Comparison of ENCODE assay signal across 16 cellular contexts in genomic region chr20:47879771-47880170, GRCh38.
DNase-seq lines count a peak whose midpoint lies in the region; ATAC-seq, FAIRE-seq and TF ChIP-seq lines count a peak whose summit lies in the region.
"Had no signal": no experiment of that assay in that cellular context is flagged by ENCODE, and none has a peak within 500 bp of the region (broad histone marks: within the 10 kb centered on the region; RNA-seq: fewer than 3 reads in every experiment).

No MANE protein-coding gene starts in this region.

- POLR2A ChIA-PET in IMR-90 (lab: Charles Lee; ENCODE audit: unreplicated experiment) (no interaction called here), K562 (lab: Yijun Ruan, JAX) (no interaction called here)
- POLR2A ChIA-PET in activated CD4-positive, alpha-beta memory T cell treated with anti-CD3 and anti-CD28 coated beads, Interleukin-2, amount 10 ng/mL, durations not matched to agents 7 days and 5 days (lab: Charles Lee) = no interaction called here

- no peak overlapping the region for H2BK12ac ChIP-seq in neuronal stem cell (ENCODE audit: low read length)

- no peak for TF ChIP-seq POLR2A in IMR-90 (IDR thresholded peaks at IDR 0.05; ENCODE audit: low read depth, low read length)
- no peak for TF ChIP-seq POLR2A in K562 (conservative IDR thresholded peaks at IDR 0.05)

- no peaks in the 10 kb centered on the region for H3K9me3 ChIP-seq in BLaER1
- H3K9me3 ChIP-seq in IMR-90 (ENCODE audit: control insufficient read depth, insufficient read depth, low read length) = no peaks in the 10 kb centered on the region
- H3K9me3 ChIP-seq in K562 (replicated peaks; ENCODE audit: control insufficient read depth, insufficient read depth, low read depth, low read length) = no peaks in the 10 kb centered on the region
- H3K9me3 ChIP-seq in neuronal stem cell (replicated peaks in 1 of 2; ENCODE audit: control insufficient read depth in 2 of 2, insufficient read depth in 1 of 2, low read depth in 1 of 2, low read length in 2 of 2) = peaks cover 0 to 4% of the 10 kb centered on the region in 2 donors
- H3K9me3 ChIP-seq in WERI-Rb-1 (ENCODE audit: severe bottlenecking) = no peaks in the 10 kb centered on the region
- H3K9me3 ChIP-seq: HAP-1 had no signal

- no peak overlapping the region for H3K27ac Mint-ChIP-seq in activated CD4-positive, alpha-beta memory T cell treated with anti-CD3 and anti-CD28 coated beads, Interleukin-2, amount 10 ng/mL, durations not matched to agents 7 days and 5 days
- H3K27ac Mint-ChIP-seq: CD4-positive, alpha-beta memory T cell had no signal

- intact Hi-C loops in IMR-90 (cut with micrococcal nuclease) = no loop called here
- intact Hi-C loops in K562 (cut with micrococcal nuclease) = no loop called here

- no peak overlapping the region for H3K4me3 ChIP-seq in BLaER1
- H3K4me3 ChIP-seq in IMR-90 (ENCODE audit: insufficient read depth, low read depth, low read length) = no peak overlapping the region
- H3K4me3 ChIP-seq in K562 = no peak overlapping the region
- H3K4me3 ChIP-seq in neuronal stem cell (ENCODE audit: low read length in 2 of 2) = no peak overlapping the region
- H3K4me3 ChIP-seq in WERI-Rb-1 (ENCODE audit: low read depth, low read length) = no peak overlapping the region
- H3K4me3 ChIP-seq: GM12878, HAP-1 had no signal

- H3K36me3 ChIP-seq in BLaER1 = no peaks in the 10 kb centered on the region
- H3K36me3 ChIP-seq in IMR-90 (ENCODE audit: control insufficient read depth, insufficient read depth, low read length) = no peaks in the 10 kb centered on the region
- H3K36me3 ChIP-seq in K562 (ENCODE audit: control insufficient read depth, insufficient read depth, low read length) = no peaks in the 10 kb centered on the region
- H3K36me3 ChIP-seq in neuronal stem cell (replicated peaks in 1 of 2; ENCODE audit: control insufficient read depth in 2 of 2, insufficient read depth in 2 of 2, low read length in 2 of 2) = no peaks in the 10 kb centered on the region
- H3K36me3 ChIP-seq in WERI-Rb-1 = no peaks in the 10 kb centered on the region
- H3K36me3 ChIP-seq: HAP-1 had no signal

- H3K36me3 Mint-ChIP-seq in activated CD4-positive, alpha-beta memory T cell treated with anti-CD3 and anti-CD28 coated beads, Interleukin-2, amount 10 ng/mL, durations not matched to agents 7 days and 5 days (ENCODE audit: low read depth) = no peaks in the 10 kb centered on the region
- H3K36me3 Mint-ChIP-seq: CD4-positive, alpha-beta memory T cell had no signal

- H3K4me1 ChIP-seq in BLaER1 = peaks cover 17% of the 10 kb centered on the region
- no peaks in the 10 kb centered on the region for H3K4me1 ChIP-seq in IMR-90 (ENCODE audit: control insufficient read depth, insufficient read depth, low read length)
- no peaks in the 10 kb centered on the region for H3K4me1 ChIP-seq in K562 (replicated peaks in 1 of 2; ENCODE audit: control insufficient read depth in 2 of 2, insufficient read depth in 2 of 2, low read length in 2 of 2)
- H3K4me1 ChIP-seq in neuronal stem cell (ENCODE audit: control insufficient read depth in 2 of 2, insufficient read depth in 1 of 2, low read depth in 1 of 2, low read length in 2 of 2) = peaks cover 6 to 9% of the 10 kb centered on the region in 2 donors
- H3K4me1 ChIP-seq: HAP-1 had no signal

- no peak for TF ChIP-seq CTCF in IMR-90 (conservative IDR thresholded peaks at IDR 0.05; ENCODE audit: low read depth, low read length)
- TF ChIP-seq CTCF in K562 (IDR thresholded peaks at IDR 0.05 in 2 of 3, conservative IDR thresholded peaks at IDR 0.05 in 1 of 3; ENCODE audit: insufficient read depth in 2 of 3, low read depth in 1 of 3, low read length in 3 of 3) = no peak
- TF ChIP-seq CTCF in WERI-Rb-1 (IDR thresholded peaks at IDR 0.05; ENCODE audit: low read depth, low read length) = no peak

- dilution Hi-C loops in IMR-90 (cut with HindIII; ENCODE audit: low sequenced_read_pairs, unreplicated experiment) = no loop called here

- in situ Hi-C loops in IMR-90 (cut with MboI; ENCODE audit: low sequenced_read_pairs) (no loop called here), K562 (cut with MboI) (no loop called here)

- H3K4me3 Mint-ChIP-seq in activated CD4-positive, alpha-beta memory T cell treated with anti-CD3 and anti-CD28 coated beads, Interleukin-2, amount 10 ng/mL, durations not matched to agents 7 days and 5 days = no peak overlapping the region
- H3K4me3 Mint-ChIP-seq: CD4-positive, alpha-beta memory T cell had no signal

- no peak overlapping the region for H3K18ac ChIP-seq in IMR-90 (ENCODE audit: low read depth, low read length)
- H3K18ac ChIP-seq in neuronal stem cell (ENCODE audit: low read length) = peak overlapping the region; percentile 59

- DNase-seq in IMR-90 (no peak), K562 (ENCODE audit: extremely low read depth in 1 of 4, low spot score in 3 of 4) (no peak), neuronal stem cell (ENCODE audit: low spot score) (no peak), GM19238 (ENCODE audit: insufficient read length, low spot score) (no peak), WERI-Rb-1 (no peak)
- DNase-seq in activated CD4-positive, alpha-beta memory T cell treated with anti-CD3 and anti-CD28 coated beads, Interleukin-2, amount 10 ng/mL, durations not matched to agents 7 days and 5 days = no peak
- DNase-seq: 8988T; ACHN; CD4-positive, alpha-beta memory T cell; DMS79; GOT3; KG1 had no signal

- H4K20me1 ChIP-seq in BLaER1 (no peaks in the 10 kb centered on the region), IMR-90 (ENCODE audit: insufficient read depth, low read length) (no peaks in the 10 kb centered on the region), K562 (replicated peaks; ENCODE audit: control insufficient read depth, insufficient read depth, low read length) (no peaks in the 10 kb centered on the region)

- no peaks in the 10 kb centered on the region for H3K9me3 Mint-ChIP-seq in activated CD4-positive, alpha-beta memory T cell treated with anti-CD3 and anti-CD28 coated beads, Interleukin-2, amount 10 ng/mL, durations not matched to agents 7 days and 5 days

- H3K27me3 ChIP-seq in BLaER1 (no peaks in the 10 kb centered on the region), IMR-90 (ENCODE audit: control insufficient read depth, insufficient read depth, low read length) (peaks cover 4% of the 10 kb centered on the region; the same call in 1 of the 2 replicates), K562 (ENCODE audit: control insufficient read depth in 2 of 2, insufficient read depth in 2 of 2, low read length in 2 of 2) (peaks cover 5 to 8% of the 10 kb centered on the region in 2 experiments; a peak in 3 of 5 replicates), neuronal stem cell (ENCODE audit: control insufficient read depth in 3 of 3, insufficient read depth in 3 of 3, low read depth in 1 of 3, low read length in 3 of 3) (peaks cover 0 to 23% (median 0%) of the 10 kb centered on the region in 3 experiments), WERI-Rb-1 (ENCODE audit: insufficient read depth, low read depth, severe bottlenecking) (no peaks in the 10 kb centered on the region)

- H2BK120ac ChIP-seq in IMR-90 (ENCODE audit: low read depth, low read length) (no peak overlapping the region), neuronal stem cell (ENCODE audit: low read depth, low read length) (no peak overlapping the region)

- H2AK5ac ChIP-seq in IMR-90 (ENCODE audit: low read depth, low read length) = no peak overlapping the region
- peak overlapping the region; percentile 65 for H2AK5ac ChIP-seq in neuronal stem cell (ENCODE audit: low read depth, low read length)

- no peaks in the 10 kb centered on the region for H3K79me2 ChIP-seq in K562 (ENCODE audit: control insufficient read depth, insufficient read depth, low read length)

- H3K14ac ChIP-seq in IMR-90 (replicated peaks; ENCODE audit: low read depth, low read length) (no peak overlapping the region), neuronal stem cell (ENCODE audit: low read length) (peak overlapping the region; percentile 78)

- peak overlapping the region; percentile 32 for H2AFZ ChIP-seq in IMR-90 (replicated peaks; ENCODE audit: low read length, poor library complexity)
- no peak overlapping the region for H2AFZ ChIP-seq in K562 (ENCODE audit: low read depth, low read length)
- H2AFZ ChIP-seq in neuronal stem cell (ENCODE audit: low read length) = no peak overlapping the region

- no peak overlapping the region for H3K56ac ChIP-seq in IMR-90 (ENCODE audit: extremely low read depth, insufficient read depth, low read length)

- H3K4me1 Mint-ChIP-seq in activated CD4-positive, alpha-beta memory T cell treated with anti-CD3 and anti-CD28 coated beads, Interleukin-2, amount 10 ng/mL, durations not matched to agents 7 days and 5 days = no peaks in the 10 kb centered on the region

- no peak for FAIRE-seq in K562 (lab: Jason Lieb, UNC)
- FAIRE-seq: GM12878 had no signal

- H2AK9ac ChIP-seq in IMR-90 (replicated peaks; ENCODE audit: low read depth, low read length, poor library complexity) = no peak overlapping the region

- no peak overlapping the region for H2BK15ac ChIP-seq in IMR-90 (ENCODE audit: low read depth, low read length)
- H2BK15ac ChIP-seq in neuronal stem cell (ENCODE audit: low read length) = peak overlapping the region; percentile 9

- H3K4ac ChIP-seq in IMR-90 (ENCODE audit: low read depth, low read length) (no peak overlapping the region), neuronal stem cell (ENCODE audit: low read length) (no peak overlapping the region)

- CTCF ChIA-PET in IMR-90 (lab: Yijun Ruan, JAX) = no interaction called here
- CTCF ChIA-PET in K562 (lab: Yijun Ruan, JAX; ENCODE audit: low intra/inter-chr PET ratio) = no interaction called here
- CTCF ChIA-PET in activated CD4-positive, alpha-beta memory T cell treated with anti-CD3 and anti-CD28 coated beads, Interleukin-2, amount 10 ng/mL, durations not matched to agents 7 days and 5 days (lab: Charles Lee) = interaction anchor here (0.7 kb wide), 1 partner anchor 18 kb away, joined by 3 read pairs; no protein-coding TSS in a partner anchor

- ATAC-seq in IMR-90 (ENCODE audit: low read depth) (no peak), K562 (no peak)
- ATAC-seq: GM12878 had no signal

- H3K27me3 Mint-ChIP-seq in activated CD4-positive, alpha-beta memory T cell treated with anti-CD3 and anti-CD28 coated beads, Interleukin-2, amount 10 ng/mL, durations not matched to agents 7 days and 5 days = peaks cover 10% of the 10 kb centered on the region

- BruUV-seq in IMR-90 (replicated peaks; lab: Mats Ljungman, UMichigan) (no TSS peak), K562 (replicated peaks; lab: Mats Ljungman, UMichigan) (no TSS peak)

- WGBS in IMR-90 (ENCODE audit: extremely low coverage in 2 of 2, insufficient read length in 1 of 2), 2 experiments = 50% methylated on average over 2 of the region's 15 CpGs; no CpG with 5 or more reads in 1 of the 2 experiments
- 0% methylated on average over 15 of the region's 15 CpGs for WGBS in K562 (ENCODE audit: insufficient coverage, low coverage, missing lambda C conversion rate)
- WGBS in neuronal stem cell (ENCODE audit: extremely low coverage in 2 of 2, insufficient read length in 2 of 2, insufficient replicate concordance in 1 of 2), 2 donors = no CpG with 5 or more reads among the region's 15 CpGs

- H3K4me2 ChIP-seq in BLaER1 = peak overlapping the region; percentile 71
- no peak overlapping the region for H3K4me2 ChIP-seq in IMR-90 (ENCODE audit: low read depth, low read length)
- H3K4me2 ChIP-seq in K562 (ENCODE audit: insufficient read depth, low read length) = no peak overlapping the region
- H3K4me2 ChIP-seq in neuronal stem cell (ENCODE audit: insufficient read depth, low read length, poor library complexity, severe bottlenecking) = no peak overlapping the region

- H4K8ac ChIP-seq in IMR-90 (ENCODE audit: low read depth in 2 of 2, low read length in 2 of 2) = no peak overlapping the region
- H4K8ac ChIP-seq in neuronal stem cell (ENCODE audit: low read depth, low read length) = no peak overlapping the region

- TF ChIP-seq RAD21 in IMR-90 (IDR thresholded peaks at IDR 0.05; ENCODE audit: low read length) (no peak), K562 (CRISPR knock-in tag; conservative IDR thresholded peaks at IDR 0.05 in 1 of 2, IDR thresholded peaks at IDR 0.05 in 1 of 2) (no peak)

- H3K79me1 ChIP-seq in IMR-90 (ENCODE audit: low read depth in 1 of 2, low read length in 2 of 2) = no peaks in the 10 kb centered on the region
- H3K79me1 ChIP-seq in neuronal stem cell (ENCODE audit: low read depth, low read length) = no peaks in the 10 kb centered on the region

- no peak overlapping the region for H3K23ac ChIP-seq in IMR-90 (ENCODE audit: low read depth, low read length)
- H3K23ac ChIP-seq in neuronal stem cell (ENCODE audit: low read depth, low read length, poor library complexity) = peak overlapping the region; percentile 32

- no peak overlapping the region for H2BK20ac ChIP-seq in IMR-90 (ENCODE audit: low read depth, low read length)

- H3K9me1 ChIP-seq in IMR-90 (ENCODE audit: insufficient read depth, low read length) = no peaks in the 10 kb centered on the region
- peaks cover 3% of the 10 kb centered on the region for H3K9me1 ChIP-seq in K562 (ENCODE audit: control insufficient read depth, insufficient read depth, low read length)

- no peak overlapping the region for H4K5ac ChIP-seq in IMR-90 (ENCODE audit: low read depth, low read length)

- H3K27ac ChIP-seq in BLaER1 (no peak overlapping the region), IMR-90 (ENCODE audit: insufficient read depth, low read length) (no peak overlapping the region), K562 (ENCODE audit: extremely low read depth, low read depth, low read length) (no peak overlapping the region), neuronal stem cell (replicated peaks; ENCODE audit: low read length) (no peak overlapping the region), WERI-Rb-1 (no peak overlapping the region)
- H3K27ac ChIP-seq: C4-2B had no signal

- H4K91ac ChIP-seq in IMR-90 (ENCODE audit: insufficient read depth, low read depth, low read length) (no peak overlapping the region), neuronal stem cell (ENCODE audit: low read depth, low read length, poor library complexity) (no peak overlapping the region)

- no peak overlapping the region for H3K9ac ChIP-seq in BLaER1
- no peak overlapping the region for H3K9ac ChIP-seq in IMR-90 (ENCODE audit: low read depth, low read length)
- H3K9ac ChIP-seq in K562 (ENCODE audit: insufficient read depth in 1 of 2, low read depth in 2 of 2, low read length in 2 of 2) = no peak overlapping the region
- no peak overlapping the region for H3K9ac ChIP-seq in neuronal stem cell (ENCODE audit: low read depth, low read length, poor library complexity)

- no peak overlapping the region for H2BK5ac ChIP-seq in IMR-90 (ENCODE audit: low read depth, low read length, poor library complexity, severe bottlenecking)
- H2BK5ac ChIP-seq in neuronal stem cell (ENCODE audit: low read length) = no peak overlapping the region

- TF ChIP-seq EP300 in K562 (IDR thresholded peaks at IDR 0.05; ENCODE audit: low read length) = no peak
